In the genomic region with DNA sequence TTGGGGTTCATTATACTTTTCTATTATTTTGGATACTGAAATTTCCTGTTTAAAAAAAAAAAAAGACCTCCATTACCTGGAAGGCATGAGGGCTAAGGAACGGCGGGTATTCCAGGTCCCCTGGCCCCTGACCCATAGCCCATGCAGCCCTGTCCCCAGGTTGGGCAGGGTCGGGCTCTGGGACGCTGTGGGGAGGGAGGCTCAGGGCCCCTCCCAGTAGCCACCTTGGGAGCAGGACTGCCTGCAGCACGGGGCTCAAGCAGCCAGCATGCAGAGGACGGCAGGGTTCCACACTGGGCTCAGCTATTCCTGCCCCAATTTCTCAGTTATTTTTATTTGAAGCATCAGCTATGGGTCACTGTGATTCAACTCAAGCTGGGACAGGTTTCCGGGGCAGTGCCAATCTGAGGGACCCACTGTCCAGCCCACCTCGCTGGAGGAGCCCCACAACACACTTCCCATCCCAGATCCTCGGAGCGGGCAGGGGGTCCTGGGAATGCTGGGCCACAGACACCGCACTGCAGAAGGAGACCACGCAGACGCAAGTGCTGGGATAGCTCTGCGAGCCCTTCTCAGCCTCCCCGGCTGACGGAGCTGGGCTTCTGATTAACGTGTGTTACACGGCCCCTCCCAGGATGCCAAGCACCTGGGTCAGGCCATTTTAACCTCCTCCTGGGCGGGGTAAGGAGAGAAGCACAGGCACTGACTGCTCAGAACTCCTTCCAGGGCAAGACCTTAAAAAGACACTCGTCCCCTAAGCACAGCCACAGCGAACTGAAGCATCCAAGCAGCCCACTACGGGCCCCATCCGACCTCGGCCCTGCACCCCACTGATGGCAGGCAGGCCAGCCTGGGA, we compare ENCODE assay signal across 16 cellular contexts.
DNase-seq lines count a peak whose midpoint lies in the region; ATAC-seq and TF ChIP-seq lines count a peak whose summit lies in the region.
"Had no signal": no experiment of that assay in that cellular context is flagged by ENCODE, and none has a peak within 500 bp of the region (broad histone marks: within the 10 kb centered on the region; RNA-seq: fewer than 3 reads in every experiment).

No MANE protein-coding gene starts in this region.

- no TSS peak for BruUV-seq in PC-3 (replicated peaks; lab: Mats Ljungman, UMichigan)

- CTCF ChIA-PET in PC-3 (lab: Charles Lee): no interaction called here

- H3K36me3 ChIP-seq in spleen: peaks cover 0 to 58% (median 25%) of the 10 kb centered on the region in 6 donors
- H3K36me3 ChIP-seq in PC-3 (ENCODE audit: low read depth, low read length): no peaks in the 10 kb centered on the region

- no peaks in the 10 kb centered on the region for H3K27me3 ChIP-seq in spleen (replicated peaks in 1 of 7)
- H3K27me3 ChIP-seq in PC-3 (ENCODE audit: low read length): no peaks in the 10 kb centered on the region
- H3K27me3 ChIP-seq: BE2C, SJCRH30 had no signal

- H3K4me1 ChIP-seq in spleen: no peaks in the 10 kb centered on the region
- H3K4me1 ChIP-seq in PC-3 (ENCODE audit: insufficient read depth, low read length): no peaks in the 10 kb centered on the region
- H3K4me1 ChIP-seq: BE2C, Caco-2, SJCRH30 had no signal

- intact Hi-C loops in spleen (cut with DNase I; ENCODE audit: low total_unique reads): no loop called here
- intact Hi-C loops in PC-3 (cut with micrococcal nuclease): no loop called here

- H3K9me3 ChIP-seq in spleen (no peaks in the 10 kb centered on the region), PC-3 (ENCODE audit: low read length) (no peaks in the 10 kb centered on the region)
- H3K9me3 ChIP-seq: BE2C, Caco-2, SJCRH30 had no signal

- no peak overlapping the region for H3K4me3 Mint-ChIP-seq in activated T-cell treated with anti-CD3 and anti-CD28 coated beads, Interleukin-2, amount 50 U/mL, for 24 hours
- H3K4me3 Mint-ChIP-seq in chondrocyte (ENCODE audit: unreplicated experiment): no peak overlapping the region
- H3K4me3 Mint-ChIP-seq: CD4-positive, CD25-positive, alpha-beta regulatory T cell had no signal

- TF ChIP-seq POLR2A in spleen (IDR thresholded peaks at IDR 0.05): no peak

- no peaks in the 10 kb centered on the region for H3F3A ChIP-seq in PC-3 (ENCODE audit: low read length, unreplicated experiment)

- H3K4me3 ChIP-seq in spleen (no peak overlapping the region), PC-3 (ENCODE audit: low read length) (no peak overlapping the region)
- H3K4me3 ChIP-seq: GM12878, SJCRH30 had no signal

- H3K9me3 Mint-ChIP-seq in activated T-cell treated with anti-CD3 and anti-CD28 coated beads, Interleukin-2, amount 50 U/mL, for 24 hours: no peaks in the 10 kb centered on the region
- no peaks in the 10 kb centered on the region for H3K9me3 Mint-ChIP-seq in chondrocyte (ENCODE audit: low read depth)
- H3K9me3 Mint-ChIP-seq: CD4-positive, CD25-positive, alpha-beta regulatory T cell had no signal

- no peaks in the 10 kb centered on the region for H3K9me2 ChIP-seq in PC-3 (replicated peaks; ENCODE audit: low read length)

- H2AFZ ChIP-seq in PC-3 (ENCODE audit: low read length): no peak overlapping the region

- H3K79me2 ChIP-seq in PC-3 (ENCODE audit: low read length): no peaks in the 10 kb centered on the region

- no peaks in the 10 kb centered on the region for H3K27me3 Mint-ChIP-seq in activated T-cell treated with anti-CD3 and anti-CD28 coated beads, Interleukin-2, amount 50 U/mL, for 24 hours
- H3K27me3 Mint-ChIP-seq in chondrocyte (ENCODE audit: low read depth): no peaks in the 10 kb centered on the region
- H3K27me3 Mint-ChIP-seq: CD4-positive, CD25-positive, alpha-beta regulatory T cell had no signal

- no peaks in the 10 kb centered on the region for H4K20me1 ChIP-seq in PC-3 (ENCODE audit: low read length)

- no peak for TF ChIP-seq CTCF in chondrocyte (IDR thresholded peaks at IDR 0.05)
- no peak for TF ChIP-seq CTCF in spleen (IDR thresholded peaks at IDR 0.05 in 8 of 11, conservative IDR thresholded peaks at IDR 0.05 in 3 of 11)
- no peak for TF ChIP-seq CTCF in PC-3 (conservative IDR thresholded peaks at IDR 0.05; ENCODE audit: low read depth, low read length)

- 90 to 92% (median 91%) methylated on average over 18 to 24 of the region's 24 CpGs for WGBS in spleen, 5 donors

- no peak overlapping the region for H3K27ac Mint-ChIP-seq in activated T-cell treated with anti-CD3 and anti-CD28 coated beads, Interleukin-2, amount 50 U/mL, for 24 hours
- no peak overlapping the region for H3K27ac Mint-ChIP-seq in chondrocyte (ENCODE audit: unreplicated experiment)

- no peaks in the 10 kb centered on the region for H3K4me1 Mint-ChIP-seq in activated T-cell treated with anti-CD3 and anti-CD28 coated beads, Interleukin-2, amount 50 U/mL, for 24 hours (ENCODE audit: low read depth)
- H3K4me1 Mint-ChIP-seq in chondrocyte (ENCODE audit: low read depth): no peaks in the 10 kb centered on the region

- ATAC-seq in left lobe of liver: no peak
- ATAC-seq in PC-3: no peak
- no peak for ATAC-seq in HG03039 (IDR thresholded peaks at IDR 0.05; ENCODE audit: unreplicated experiment)
- ATAC-seq: GM12878 had no signal

- DNase-seq in activated T-cell treated with anti-CD3 and anti-CD28 coated beads, Interleukin-2, amount 50 U/mL, for 24 hours: peak; percentile 12
- DNase-seq in activated T-cell treated with anti-CD3 and anti-CD28 coated beads, Interleukin-2, amount 50 U/mL, for 1 hour: no peak
- DNase-seq in chondrocyte (ENCODE audit: low spot score) (peak; percentile 84), left lobe of liver (ENCODE audit: low spot score) (peak; percentile 41), spleen (peak; percentile 73), H4 (ENCODE audit: low spot score) (no peak), PC-3 (no peak)
- DNase-seq: BE2C; CD4-positive, CD25-positive, alpha-beta regulatory T cell; KBM-7; NCI-H510A treated with DMSO at 0.1 percent for 48 hours had no signal

- H3K36me3 Mint-ChIP-seq in activated T-cell treated with anti-CD3 and anti-CD28 coated beads, Interleukin-2, amount 50 U/mL, for 24 hours (ENCODE audit: low read depth): peaks cover 21% of the 10 kb centered on the region
- peaks cover 4% of the 10 kb centered on the region for H3K36me3 Mint-ChIP-seq in chondrocyte (ENCODE audit: low read depth)

- no peak overlapping the region for H3K4me2 ChIP-seq in PC-3 (ENCODE audit: low read length)

- POLR2A ChIA-PET in PC-3 (lab: Charles Lee; ENCODE audit: unreplicated experiment): no interaction called here

- no peak overlapping the region for H3K9ac ChIP-seq in PC-3 (ENCODE audit: low read length)

- H3K27ac ChIP-seq in spleen: no peak overlapping the region
- H3K27ac ChIP-seq in PC-3 (ENCODE audit: low read length): no peak overlapping the region
- H3K27ac ChIP-seq: RWPE1, SJCRH30 had no signal

Comparison
In these comparisons a context has a peak if more than half of its experiments do, and no peak if none do; other contexts are left out.
1. DNase-seq: peak in activated T-cell treated with anti-CD3 and anti-CD28 coated beads, Interleukin-2, amount 50 U/mL, for 24 hours (single experiment), chondrocyte (single experiment), left lobe of liver (single experiment) and spleen (single experiment); none in activated T-cell treated with anti-CD3 and anti-CD28 coated beads, Interleukin-2, amount 50 U/mL, for 1 hour (single experiment), H4 (single experiment) and PC-3 (single experiment).